ENCODE assay signal across 9 cellular contexts in genomic region chr9:6667633-6668280, GRCh38. TPM values are rescaled to one million over a fixed set of nuclear protein-coding genes. Genes with fewer than 3 reads are reported as not detected.
DNase-seq lines count a peak whose midpoint lies in the region; ATAC-seq and TF ChIP-seq lines count a peak whose summit lies in the region.
"Had no signal": no experiment of that assay in that cellular context is flagged by ENCODE, and none has a peak within 500 bp of the region (broad histone marks: within the 10 kb centered on the region; RNA-seq: fewer than 3 reads in every experiment).

No MANE protein-coding gene starts in this region.

- H3K36me3 ChIP-seq in brain microvascular endothelial cell (replicated peaks), result no peaks in the 10 kb centered on the region

- H3K9me3 Mint-ChIP-seq in memory B cell, result no peaks in the 10 kb centered on the region
- no peaks in the 10 kb centered on the region for H3K9me3 Mint-ChIP-seq in activated T-cell treated with anti-CD3 and anti-CD28 coated beads, Interleukin-2, amount 50 U/mL, for 72 hours
- H3K9me3 Mint-ChIP-seq: CD4-positive, alpha-beta memory T cell had no signal

- no peaks in the 10 kb centered on the region for H3K27me3 Mint-ChIP-seq in memory B cell
- no peaks in the 10 kb centered on the region for H3K27me3 Mint-ChIP-seq in activated T-cell treated with anti-CD3 and anti-CD28 coated beads, Interleukin-2, amount 50 U/mL, for 72 hours (ENCODE audit: low read depth)
- H3K27me3 Mint-ChIP-seq: CD4-positive, alpha-beta memory T cell had no signal

- no peak overlapping the region for H3K4me3 Mint-ChIP-seq in memory B cell
- no peak overlapping the region for H3K4me3 Mint-ChIP-seq in activated T-cell treated with anti-CD3 and anti-CD28 coated beads, Interleukin-2, amount 50 U/mL, for 72 hours
- H3K4me3 Mint-ChIP-seq: CD4-positive, alpha-beta memory T cell had no signal

- H3K27ac Mint-ChIP-seq in memory B cell, result no peak overlapping the region
- no peak overlapping the region for H3K27ac Mint-ChIP-seq in activated T-cell treated with anti-CD3 and anti-CD28 coated beads, Interleukin-2, amount 50 U/mL, for 72 hours
- H3K27ac Mint-ChIP-seq: CD4-positive, alpha-beta memory T cell had no signal

- in situ Hi-C loops in brain microvascular endothelial cell (cut with HindIII; ENCODE audit: low pct_ligation_motif_present, low sequenced_read_pairs), result no loop called here

- ATAC-seq in memory B cell (ENCODE audit: low read depth), result peak; percentile 46
- ATAC-seq in activated T-cell treated with anti-CD3 and anti-CD28 coated beads, Interleukin-2, amount 50 U/mL, for 72 hours (replicated peaks in 1 of 2), result no peak
- no peak for ATAC-seq in GM21367 (IDR thresholded peaks at IDR 0.05; ENCODE audit: unreplicated experiment)
- ATAC-seq in GM18870 (IDR thresholded peaks at IDR 0.05; ENCODE audit: unreplicated experiment), result no peak

- no peak overlapping the region for H3K4me3 ChIP-seq in brain microvascular endothelial cell (ENCODE audit: low read depth, low read length)

- H3K4me1 Mint-ChIP-seq in memory B cell, result peaks cover 2% of the 10 kb centered on the region
- H3K4me1 Mint-ChIP-seq in activated T-cell treated with anti-CD3 and anti-CD28 coated beads, Interleukin-2, amount 50 U/mL, for 72 hours (ENCODE audit: low read depth), result no peaks in the 10 kb centered on the region

- H3K36me3 Mint-ChIP-seq in memory B cell, result no peaks in the 10 kb centered on the region
- no peaks in the 10 kb centered on the region for H3K36me3 Mint-ChIP-seq in activated T-cell treated with anti-CD3 and anti-CD28 coated beads, Interleukin-2, amount 50 U/mL, for 72 hours (ENCODE audit: insufficient read depth in 2 of 2)
- H3K36me3 Mint-ChIP-seq: CD4-positive, alpha-beta memory T cell had no signal

- DNase-seq in NCI-H2171 treated with DMSO at 0.1 percent for 48 hours (lab: John Stamatoyannopoulos, UW) (peak; percentile 9), NCI-H2171 (lab: John Stamatoyannopoulos, UW) (no peak), NCI-H1105 treated with DMSO at 0.1 percent for 48 hours (lab: John Stamatoyannopoulos, UW) (peak; percentile 52), brain microvascular endothelial cell (peak; percentile 9), memory B cell (ENCODE audit: low spot score in 2 of 2) (peak in 1 of 2 donors; percentile 16)
- no peak for DNase-seq in activated T-cell treated with anti-CD3 and anti-CD28 coated beads, Interleukin-2, amount 50 U/mL, for 72 hours

- no peak overlapping the region for H3K27ac ChIP-seq in brain microvascular endothelial cell

- no peaks in the 10 kb centered on the region for H3K27me3 ChIP-seq in brain microvascular endothelial cell (replicated peaks)

- peak; percentile 60 for TF ChIP-seq CTCF in brain microvascular endothelial cell (IDR thresholded peaks at IDR 0.05; ENCODE audit: low read depth, low read length, missing control alignments)

RNA-seq across cellular contexts. Expression of gene GLDC, which starts 22.2 kb away (rescaled TPM):
- total RNA-seq in activated T-cell treated with anti-CD3 and anti-CD28 coated beads, Interleukin-2, amount 50 U/mL, for 72 hours, result 1 to 10 TPM; 1.2 to 5.2 TPM
- total RNA-seq: CD4-positive, alpha-beta memory T cell had no signal

Comparison
In these comparisons a context has a peak if more than half of its experiments do, and no peak if none do; other contexts are left out.
1. DNase-seq: peak in NCI-H2171 treated with DMSO at 0.1 percent for 48 hours (single experiment), NCI-H1105 treated with DMSO at 0.1 percent for 48 hours (single experiment) and brain microvascular endothelial cell (single experiment); none in NCI-H2171 (single experiment) and activated T-cell treated with anti-CD3 and anti-CD28 coated beads, Interleukin-2, amount 50 U/mL, for 72 hours (0 of 2).